13 cellular contexts compared by ENCODE assay signal in the genomic region with DNA sequence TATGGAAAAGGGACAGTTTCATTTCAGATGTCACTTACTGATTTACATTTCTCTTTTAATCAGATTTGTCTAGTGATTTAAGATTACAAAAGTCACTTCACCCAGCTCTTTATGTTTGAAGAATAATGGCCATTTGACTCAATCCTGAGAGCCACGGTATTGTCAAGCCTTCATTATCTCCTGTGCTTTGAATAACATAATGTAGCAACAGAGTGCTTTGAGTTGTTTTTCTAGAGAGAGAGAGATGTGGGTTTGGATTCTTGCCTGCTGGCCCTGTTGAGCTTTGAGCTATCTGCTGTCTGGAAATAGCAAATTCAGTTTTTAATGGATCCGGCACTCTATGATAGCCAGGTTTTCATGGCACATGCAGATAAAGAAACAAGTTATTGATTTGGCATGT.
A peak's percentile ranks its signal among the peaks of the same experiment; 100 is the strongest.
DNase-seq lines count a peak whose midpoint lies in the region; ATAC-seq and TF ChIP-seq lines count a peak whose summit lies in the region.
"Had no signal": no experiment of that assay in that cellular context is flagged by ENCODE, and none has a peak within 500 bp of the region (broad histone marks: within the 10 kb centered on the region; RNA-seq: fewer than 3 reads in every experiment).

No MANE protein-coding gene starts in this region.

- no peaks in the 10 kb centered on the region for H4K20me1 ChIP-seq in SK-N-SH (ENCODE audit: insufficient read depth)

- H3K4me3 Mint-ChIP-seq in naive thymus-derived CD8-positive, alpha-beta T cell = no peak overlapping the region
- H3K4me3 Mint-ChIP-seq: HFFc6, neural crest cell had no signal

- no peaks in the 10 kb centered on the region for H3K9me3 ChIP-seq in SK-N-SH

- TF ChIP-seq CTCF in AG10803 (conservative IDR thresholded peaks at IDR 0.05; ENCODE audit: low read length) (no peak), SK-N-SH (IDR thresholded peaks at IDR 0.05) (no peak), coronary artery (IDR thresholded peaks at IDR 0.05) (no peak)

- peak overlapping the region; percentile 31; the same call in 1 of the 2 replicates for H3K4me2 ChIP-seq in SK-N-SH

- H3K4me3 ChIP-seq in AG10803 (ENCODE audit: low read length) = no peak overlapping the region
- H3K4me3 ChIP-seq in SK-N-SH (ENCODE audit: low read depth in 2 of 2, low read length in 1 of 2) = no peak overlapping the region
- no peak overlapping the region for H3K4me3 ChIP-seq in coronary artery

- 33% methylated on average over 2 of the region's 2 CpGs for WGBS in SK-N-SH (ENCODE audit: low lambda C conversion rate)

- no peak overlapping the region for H3K27ac Mint-ChIP-seq in naive thymus-derived CD8-positive, alpha-beta T cell
- H3K27ac Mint-ChIP-seq: HFFc6 had no signal

- H3K27me3 Mint-ChIP-seq in naive thymus-derived CD8-positive, alpha-beta T cell = no peaks in the 10 kb centered on the region

- H3K79me2 ChIP-seq in SK-N-SH (ENCODE audit: insufficient read depth) = no peaks in the 10 kb centered on the region

- DNase-seq in AG10803 (ENCODE audit: low read depth) = peak; percentile 61
- peak; percentile 89 for DNase-seq in NCI-H1105 treated with DMSO at 0.1 percent for 48 hours (lab: John Stamatoyannopoulos, UW)
- DNase-seq in SK-N-SH = peak; percentile 57
- DNase-seq in left lobe of liver (ENCODE audit: low spot score) = no peak
- no peak for DNase-seq in retina
- no peak for DNase-seq in coronary artery (ENCODE audit: low spot score)
- DNase-seq in naive thymus-derived CD8-positive, alpha-beta T cell = no peak
- DNase-seq: activated CD8-positive, alpha-beta memory T cell treated with anti-CD3 and anti-CD28 coated beads, Interleukin-2, amount 50 U/mL, for 48 hours; anterior cingulate cortex; HFFc6; stimulated activated CD4-positive, alpha-beta T cell treated with anti-CD3 and anti-CD28 coated beads, Interleukin-4, amount 100 ng/mL, for 4 hours had no signal

- H3K27me3 ChIP-seq in SK-N-SH (ENCODE audit: insufficient read depth) = no peaks in the 10 kb centered on the region

- POLR2A ChIA-PET in SK-N-SH (lab: Yijun Ruan, JAX) = interaction anchor here (1.0 kb wide), 1 partner anchor 473 kb away, joined by 3 read pairs; no protein-coding TSS in a partner anchor
- POLR2A ChIA-PET in naive thymus-derived CD8-positive, alpha-beta T cell (lab: Charles Lee) = no interaction called here

- no peaks in the 10 kb centered on the region for H3K9me2 ChIP-seq in SK-N-SH

- CTCF ChIA-PET in SK-N-SH (lab: Yijun Ruan, JAX) = interaction anchor here (1.0 kb wide), 1 partner anchor 11 kb away, joined by 3 read pairs; no protein-coding TSS in a partner anchor

- H3K4me1 Mint-ChIP-seq in naive thymus-derived CD8-positive, alpha-beta T cell = peaks cover 0 to 14% (median 0%) of the 10 kb centered on the region in 4 donors

- no peak overlapping the region for H3K9ac ChIP-seq in SK-N-SH

- H3F3A ChIP-seq in SK-N-SH (replicated peaks; ENCODE audit: insufficient read depth) = no peaks in the 10 kb centered on the region

- peak in 1 of 2 experiments; percentile 89; a peak in 2 of 4 replicates for TF ChIP-seq EP300 in SK-N-SH (IDR thresholded peaks at IDR 0.05; ENCODE audit: borderline replicate concordance in 1 of 2, low read depth in 1 of 2, low read length in 1 of 2)

- H3K36me3 ChIP-seq in SK-N-SH (replicated peaks in 1 of 2; ENCODE audit: control insufficient read depth in 1 of 2, insufficient read depth in 2 of 2, low read length in 1 of 2) = no peaks in the 10 kb centered on the region

- H3K36me3 Mint-ChIP-seq in naive thymus-derived CD8-positive, alpha-beta T cell = peaks cover 0 to 18% (median 14%) of the 10 kb centered on the region in 3 donors

- no peak overlapping the region for H2AFZ ChIP-seq in SK-N-SH (ENCODE audit: low read depth)

- TF ChIP-seq RAD21 in SK-N-SH (IDR thresholded peaks at IDR 0.05; ENCODE audit: low read length) = peak; percentile 28; the same call in 1 of the 2 replicates

- peak overlapping the region; percentile 30 to 96; a peak in 3 of 4 replicates for H3K27ac ChIP-seq in SK-N-SH (ENCODE audit: low read depth in 2 of 2, low read length in 1 of 2)
- no peak overlapping the region for H3K27ac ChIP-seq in coronary artery

- H3K9me3 Mint-ChIP-seq in naive thymus-derived CD8-positive, alpha-beta T cell = no peaks in the 10 kb centered on the region
- H3K9me3 Mint-ChIP-seq: HFFc6, neural crest cell had no signal

- ATAC-seq in left lobe of liver (peak; percentile 81), GM21447 (IDR thresholded peaks at IDR 0.05; ENCODE audit: unreplicated experiment) (no peak)
- ATAC-seq in naive thymus-derived CD8-positive, alpha-beta T cell = no peak

- peaks cover 7 to 34% of the 10 kb centered on the region in 2 experiments; a peak in 3 of 4 replicates for H3K4me1 ChIP-seq in SK-N-SH (ENCODE audit: control insufficient read depth in 1 of 2, insufficient read depth in 2 of 2, low read depth in 1 of 2, low read length in 1 of 2)

TF ChIP-seq in SK-N-SH, 30 proteins besides CTCF, POLR2A, EP300 and RAD21 (continues in another document):
- TF ChIP-seq GATA2 (CRISPR knock-in tag; IDR thresholded peaks at IDR 0.05) = peak; percentile 64
- TF ChIP-seq POLR2AphosphoS5 (IDR thresholded peaks at IDR 0.05; ENCODE audit: low read depth, low read length) = no peak
- no peak for TF ChIP-seq YY1 (IDR thresholded peaks at IDR 0.05; ENCODE audit: low read depth)
- no peak for TF ChIP-seq TAF1 (IDR thresholded peaks at IDR 0.05; ENCODE audit: borderline replicate concordance, low read depth, low read length)
- TF ChIP-seq EZH2phosphoT487 (IDR thresholded peaks at IDR 0.05; ENCODE audit: borderline replicate concordance, low read depth) = no peak
- no peak for TF ChIP-seq RXRA (IDR thresholded peaks at IDR 0.05; ENCODE audit: borderline replicate concordance, low read depth)
- peak; percentile 55; the same call in 1 of the 2 replicates for TF ChIP-seq TEAD4 (IDR thresholded peaks at IDR 0.05; ENCODE audit: borderline replicate concordance, insufficient read depth)
- TF ChIP-seq, protein P1, sequence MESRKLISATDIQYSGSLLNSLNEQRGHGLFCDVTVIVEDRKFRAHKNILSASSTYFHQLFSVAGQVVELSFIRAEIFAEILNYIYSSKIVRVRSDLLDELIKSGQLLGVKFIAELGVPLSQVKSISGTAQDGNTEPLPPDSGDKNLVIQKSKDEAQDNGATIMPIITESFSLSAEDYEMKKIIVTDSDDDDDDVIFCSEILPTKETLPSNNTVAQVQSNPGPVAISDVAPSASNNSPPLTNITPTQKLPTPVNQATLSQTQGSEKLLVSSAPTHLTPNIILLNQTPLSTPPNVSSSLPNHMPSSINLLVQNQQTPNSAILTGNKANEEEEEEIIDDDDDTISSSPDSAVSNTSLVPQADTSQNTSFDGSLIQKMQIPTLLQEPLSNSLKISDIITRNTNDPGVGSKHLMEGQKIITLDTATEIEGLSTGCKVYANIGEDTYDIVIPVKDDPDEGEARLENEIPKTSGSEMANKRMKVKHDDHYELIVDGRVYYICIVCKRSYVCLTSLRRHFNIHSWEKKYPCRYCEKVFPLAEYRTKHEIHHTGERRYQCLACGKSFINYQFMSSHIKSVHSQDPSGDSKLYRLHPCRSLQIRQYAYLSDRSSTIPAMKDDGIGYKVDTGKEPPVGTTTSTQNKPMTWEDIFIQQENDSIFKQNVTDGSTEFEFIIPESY (IDR thresholded peaks at IDR 0.05; ENCODE audit: borderline replicate concordance, low read depth) = no peak
- TF ChIP-seq RCOR1 (IDR thresholded peaks at IDR 0.05; ENCODE audit: low read length) = peak; percentile 26; the same call in 1 of the 2 replicates
- TF ChIP-seq SIN3A (IDR thresholded peaks at IDR 0.05; ENCODE audit: borderline replicate concordance, low read depth, low read length) = no peak
- TF ChIP-seq ELF1 (IDR thresholded peaks at IDR 0.05) = no peak
- TF ChIP-seq, protein P2, sequence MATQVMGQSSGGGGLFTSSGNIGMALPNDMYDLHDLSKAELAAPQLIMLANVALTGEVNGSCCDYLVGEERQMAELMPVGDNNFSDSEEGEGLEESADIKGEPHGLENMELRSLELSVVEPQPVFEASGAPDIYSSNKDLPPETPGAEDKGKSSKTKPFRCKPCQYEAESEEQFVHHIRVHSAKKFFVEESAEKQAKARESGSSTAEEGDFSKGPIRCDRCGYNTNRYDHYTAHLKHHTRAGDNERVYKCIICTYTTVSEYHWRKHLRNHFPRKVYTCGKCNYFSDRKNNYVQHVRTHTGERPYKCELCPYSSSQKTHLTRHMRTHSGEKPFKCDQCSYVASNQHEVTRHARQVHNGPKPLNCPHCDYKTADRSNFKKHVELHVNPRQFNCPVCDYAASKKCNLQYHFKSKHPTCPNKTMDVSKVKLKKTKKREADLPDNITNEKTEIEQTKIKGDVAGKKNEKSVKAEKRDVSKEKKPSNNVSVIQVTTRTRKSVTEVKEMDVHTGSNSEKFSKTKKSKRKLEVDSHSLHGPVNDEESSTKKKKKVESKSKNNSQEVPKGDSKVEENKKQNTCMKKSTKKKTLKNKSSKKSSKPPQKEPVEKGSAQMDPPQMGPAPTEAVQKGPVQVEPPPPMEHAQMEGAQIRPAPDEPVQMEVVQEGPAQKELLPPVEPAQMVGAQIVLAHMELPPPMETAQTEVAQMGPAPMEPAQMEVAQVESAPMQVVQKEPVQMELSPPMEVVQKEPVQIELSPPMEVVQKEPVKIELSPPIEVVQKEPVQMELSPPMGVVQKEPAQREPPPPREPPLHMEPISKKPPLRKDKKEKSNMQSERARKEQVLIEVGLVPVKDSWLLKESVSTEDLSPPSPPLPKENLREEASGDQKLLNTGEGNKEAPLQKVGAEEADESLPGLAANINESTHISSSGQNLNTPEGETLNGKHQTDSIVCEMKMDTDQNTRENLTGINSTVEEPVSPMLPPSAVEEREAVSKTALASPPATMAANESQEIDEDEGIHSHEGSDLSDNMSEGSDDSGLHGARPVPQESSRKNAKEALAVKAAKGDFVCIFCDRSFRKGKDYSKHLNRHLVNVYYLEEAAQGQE (IDR thresholded peaks at IDR 0.05; ENCODE audit: low read depth, low read length) = no peak
- TF ChIP-seq, protein P3, sequence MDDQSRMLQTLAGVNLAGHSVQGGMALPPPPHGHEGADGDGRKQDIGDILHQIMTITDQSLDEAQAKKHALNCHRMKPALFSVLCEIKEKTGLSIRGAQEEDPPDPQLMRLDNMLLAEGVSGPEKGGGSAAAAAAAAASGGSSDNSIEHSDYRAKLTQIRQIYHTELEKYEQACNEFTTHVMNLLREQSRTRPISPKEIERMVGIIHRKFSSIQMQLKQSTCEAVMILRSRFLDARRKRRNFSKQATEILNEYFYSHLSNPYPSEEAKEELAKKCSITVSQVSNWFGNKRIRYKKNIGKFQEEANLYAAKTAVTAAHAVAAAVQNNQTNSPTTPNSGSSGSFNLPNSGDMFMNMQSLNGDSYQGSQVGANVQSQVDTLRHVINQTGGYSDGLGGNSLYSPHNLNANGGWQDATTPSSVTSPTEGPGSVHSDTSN (IDR thresholded peaks at IDR 0.05) = peak; percentile 43

Comparison
In these comparisons a context has a peak if more than half of its experiments do, and no peak if none do; other contexts are left out.
1. DNase-seq: peak in AG10803 (single experiment), NCI-H1105 treated with DMSO at 0.1 percent for 48 hours (single experiment) and SK-N-SH (single experiment); none in left lobe of liver (single experiment), retina (single experiment), coronary artery (single experiment) and naive thymus-derived CD8-positive, alpha-beta T cell (0 of 10).
2. H3K27ac ChIP-seq: peak in SK-N-SH (2 of 2); none in coronary artery (0 of 2).